ENCODE assay signal across 8 cellular contexts in the genomic region with DNA sequence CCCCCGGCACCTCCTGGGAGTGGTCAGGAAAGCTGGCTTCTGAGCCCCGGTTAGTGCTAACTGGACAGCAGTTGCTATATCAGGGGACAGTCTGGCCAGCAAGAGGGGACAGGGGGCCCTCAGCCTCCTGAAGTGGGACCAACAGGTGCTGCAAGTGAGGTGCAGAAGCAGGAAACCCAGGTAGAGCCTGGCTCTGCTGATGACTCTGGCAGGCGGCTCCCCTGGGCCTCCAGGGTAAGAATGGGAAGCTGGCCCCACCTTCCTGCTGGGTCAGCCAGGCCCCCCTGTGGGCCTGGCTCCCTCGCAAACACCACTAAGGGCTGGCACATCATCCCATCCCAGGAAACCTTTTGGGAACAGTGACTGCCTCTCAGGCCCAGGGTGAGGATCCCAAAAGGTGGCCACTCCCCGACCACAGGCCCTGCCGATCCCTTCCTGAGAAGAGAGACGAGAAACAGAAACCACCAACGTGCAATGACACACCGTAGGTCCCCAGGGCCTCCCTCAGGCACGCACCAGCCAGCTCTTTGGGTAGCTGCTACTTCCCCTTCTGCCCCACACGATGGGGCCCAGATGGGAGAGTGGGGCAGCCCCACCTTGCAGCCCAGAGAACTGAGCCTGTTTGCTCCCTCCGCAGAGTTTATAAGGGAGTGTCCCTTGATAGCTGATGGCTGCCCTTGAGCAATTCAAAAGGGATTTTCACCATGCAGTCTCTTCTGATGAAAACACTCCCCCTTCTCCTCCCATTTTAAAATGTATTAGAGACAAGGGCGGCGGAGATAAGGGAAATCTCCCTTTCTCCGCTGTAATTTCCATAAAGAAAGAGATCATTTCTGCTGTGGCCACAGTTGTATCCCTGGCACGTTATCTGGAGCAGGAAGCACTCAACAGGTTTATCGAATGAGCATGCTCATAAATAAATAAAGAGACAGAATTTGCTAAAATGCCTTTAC.
A peak's percentile ranks its signal among the peaks of the same experiment; 100 is the strongest.
DNase-seq lines count a peak whose midpoint lies in the region; ATAC-seq and TF ChIP-seq lines count a peak whose summit lies in the region.

No MANE protein-coding gene starts in this region.

- peak overlapping the region in 1 of 2 donors; percentile 22 for H3K4me3 ChIP-seq in left lung

- H3K27ac ChIP-seq in left lung, result peak overlapping the region; percentile 71 to 90

- intact Hi-C loops in left lung (cut with DNase I), result loop anchor here in 1 of 2 donors (10.0 kb wide), 1 partner anchor 74 kb away; a partner anchor contains a TSS

- H3K9me3 ChIP-seq in left lung, result no peaks in the 10 kb centered on the region

- H3K27me3 ChIP-seq in left lung, result no peaks in the 10 kb centered on the region

- peak; percentile 78 for ATAC-seq in GM19463 (IDR thresholded peaks at IDR 0.05; ENCODE audit: unreplicated experiment)
- ATAC-seq in HG03521 (IDR thresholded peaks at IDR 0.05; ENCODE audit: unreplicated experiment), result peak; percentile 76
- ATAC-seq in left lung, result peak; percentile 71

- H3K36me3 ChIP-seq in left lung, result peaks cover 0 to 18% of the 10 kb centered on the region in 2 donors

- no peak for TF ChIP-seq CTCF in left lung (IDR thresholded peaks at IDR 0.05)

- DNase-seq in CD1c-positive myeloid dendritic cell (ENCODE audit: extremely low spot score) (peak; percentile 93), T-helper 22 cell (ENCODE audit: low read depth) (peak; percentile 69), amniotic epithelial cell (ENCODE audit: low read depth) (peak; percentile 70), left lung (peak; percentile 72 to 93), NCI-H1694 (lab: John Stamatoyannopoulos, UW) (no peak)
- DNase-seq in stimulated activated CD8-positive, alpha-beta memory T cell treated with anti-CD3 and anti-CD28 coated beads, Interleukin-4, amount 100 ng/mL, for 4 hours (ENCODE audit: low read depth in 2 of 2, low spot score in 1 of 2), result peak; percentile 37 to 67

- H3K4me1 ChIP-seq in left lung, result peaks cover 7 to 95% of the 10 kb centered on the region in 2 donors
